In genomic region chr4:44738615-44739014, GRCh38 we compare ENCODE assay signal across 9 cellular contexts. TPM values are rescaled to one million over a fixed set of nuclear protein-coding genes. Genes with fewer than 3 reads are reported as not detected.
A peak's percentile ranks its signal among the peaks of the same experiment; 100 is the strongest.
DNase-seq lines count a peak whose midpoint lies in the region; ATAC-seq, FAIRE-seq and TF ChIP-seq lines count a peak whose summit lies in the region.
"Had no signal": no experiment of that assay in that cellular context is flagged by ENCODE, and none has a peak within 500 bp of the region (broad histone marks: within the 10 kb centered on the region; RNA-seq: fewer than 3 reads in every experiment).

No MANE protein-coding gene starts in this region.

- intact Hi-C loops in naive thymus-derived CD4-positive, alpha-beta T cell (cut with micrococcal nuclease): no loop called here

- H3K9me2 ChIP-seq in SK-N-SH: no peaks in the 10 kb centered on the region

- H3K9ac ChIP-seq in SK-N-SH: no peak overlapping the region

- H3K9me3 ChIP-seq in SK-N-SH: no peaks in the 10 kb centered on the region
- no peaks in the 10 kb centered on the region for H3K9me3 ChIP-seq in naive thymus-derived CD4-positive, alpha-beta T cell (ENCODE audit: control insufficient read depth in 2 of 3, low read length in 3 of 3)
- H3K9me3 ChIP-seq in Peyer's patch: no peaks in the 10 kb centered on the region

- no peak overlapping the region for H2AFZ ChIP-seq in SK-N-SH (ENCODE audit: low read depth)

- TF ChIP-seq CTCF in SK-N-SH (IDR thresholded peaks at IDR 0.05) (peak; percentile 48), Peyer's patch (IDR thresholded peaks at IDR 0.05) (peak in 2 of 6 experiments; percentile 10 to 17)

- POLR2A ChIA-PET in SK-N-SH (lab: Yijun Ruan, JAX): no interaction called here
- POLR2A ChIA-PET in naive thymus-derived CD4-positive, alpha-beta T cell (lab: Charles Lee): no interaction called here

- no peak; the same call in 1 of the 2 replicates for TF ChIP-seq RAD21 in SK-N-SH (IDR thresholded peaks at IDR 0.05; ENCODE audit: low read length)

- no peaks in the 10 kb centered on the region for H3K9me3 Mint-ChIP-seq in naive thymus-derived CD4-positive, alpha-beta T cell

- TF ChIP-seq POLR2A in Peyer's patch (IDR thresholded peaks at IDR 0.05): no peak

- H3K4me3 ChIP-seq in SK-N-SH (ENCODE audit: low read depth in 2 of 2, low read length in 1 of 2) (no peak overlapping the region), Peyer's patch (no peak overlapping the region)
- no peak overlapping the region for H3K4me3 ChIP-seq in naive thymus-derived CD4-positive, alpha-beta T cell (ENCODE audit: low read length)

- H3K27me3 Mint-ChIP-seq in naive thymus-derived CD4-positive, alpha-beta T cell: peaks cover 17 to 36% (median 26%) of the 10 kb centered on the region in 5 donors

- H3K27me3 ChIP-seq in SK-N-SH (ENCODE audit: insufficient read depth): no peaks in the 10 kb centered on the region
- no peaks in the 10 kb centered on the region for H3K27me3 ChIP-seq in naive thymus-derived CD4-positive, alpha-beta T cell (ENCODE audit: control insufficient read depth in 2 of 2, insufficient read depth in 2 of 2, low read length in 2 of 2)
- no peaks in the 10 kb centered on the region for H3K27me3 ChIP-seq in Peyer's patch

- FAIRE-seq in GM18507 (lab: Jason Lieb, UNC): peak; percentile 56

- H3K4me1 Mint-ChIP-seq in naive thymus-derived CD4-positive, alpha-beta T cell: no peaks in the 10 kb centered on the region

- H3K79me2 ChIP-seq in SK-N-SH (ENCODE audit: insufficient read depth): no peaks in the 10 kb centered on the region

- H3K27ac Mint-ChIP-seq in naive thymus-derived CD4-positive, alpha-beta T cell: no peak overlapping the region

- no peaks in the 10 kb centered on the region for H4K20me1 ChIP-seq in SK-N-SH (ENCODE audit: insufficient read depth)

- no peak for DNase-seq in GM18507 (ENCODE audit: extremely low spot score, insufficient read length, low read depth)
- DNase-seq in SK-N-SH: no peak
- DNase-seq in naive thymus-derived CD4-positive, alpha-beta T cell: no peak
- no peak for DNase-seq in Peyer's patch
- DNase-seq in 8988T: no peak
- no peak for DNase-seq in superior temporal gyrus (ENCODE audit: extremely low spot score)
- DNase-seq: PC-3 had no signal

- no peaks in the 10 kb centered on the region for H3F3A ChIP-seq in SK-N-SH (replicated peaks; ENCODE audit: insufficient read depth)

- H3K27ac ChIP-seq in SK-N-SH (ENCODE audit: low read depth in 2 of 2, low read length in 1 of 2) (no peak overlapping the region), Peyer's patch (no peak overlapping the region)
- no peak overlapping the region for H3K27ac ChIP-seq in naive thymus-derived CD4-positive, alpha-beta T cell (ENCODE audit: low read depth, low read length)
- H3K27ac ChIP-seq: epithelial cell of prostate had no signal

- peak; percentile 85 for ATAC-seq in HG02642 (IDR thresholded peaks at IDR 0.05; ENCODE audit: poor library complexity, unreplicated experiment)
- ATAC-seq in naive thymus-derived CD4-positive, alpha-beta T cell: peak; percentile 49
- ATAC-seq: PC-3 had no signal

- no peak overlapping the region for H3K4me3 Mint-ChIP-seq in naive thymus-derived CD4-positive, alpha-beta T cell

- no peak overlapping the region for H3K4me2 ChIP-seq in SK-N-SH

- H3K4me1 ChIP-seq in SK-N-SH (ENCODE audit: control insufficient read depth in 1 of 2, insufficient read depth in 2 of 2, low read depth in 1 of 2, low read length in 1 of 2): no peaks in the 10 kb centered on the region; a peak in 1 of 4 replicates
- H3K4me1 ChIP-seq in naive thymus-derived CD4-positive, alpha-beta T cell (ENCODE audit: control insufficient read depth in 2 of 2, insufficient read depth in 2 of 2, low read length in 2 of 2): no peaks in the 10 kb centered on the region
- no peaks in the 10 kb centered on the region for H3K4me1 ChIP-seq in Peyer's patch

- peaks cover 0 to 5% (median 0%) of the 10 kb centered on the region in 5 donors for H3K36me3 Mint-ChIP-seq in naive thymus-derived CD4-positive, alpha-beta T cell

- H3K36me3 ChIP-seq in SK-N-SH (replicated peaks in 1 of 2; ENCODE audit: control insufficient read depth in 1 of 2, insufficient read depth in 2 of 2, low read length in 1 of 2): no peaks in the 10 kb centered on the region
- H3K36me3 ChIP-seq in naive thymus-derived CD4-positive, alpha-beta T cell (ENCODE audit: control insufficient read depth in 2 of 3, insufficient read depth in 3 of 3, low read length in 3 of 3): no peaks in the 10 kb centered on the region
- no peaks in the 10 kb centered on the region for H3K36me3 ChIP-seq in Peyer's patch

- no peak for TF ChIP-seq EP300 in SK-N-SH (IDR thresholded peaks at IDR 0.05; ENCODE audit: borderline replicate concordance in 1 of 2, low read depth in 1 of 2, low read length in 1 of 2)

- CTCF ChIA-PET in SK-N-SH (lab: Yijun Ruan, JAX): interaction anchor here (1.2 kb wide), 1 partner anchor 12 kb away, joined by 4 read pairs; the partner anchor contains the start of gene GNPDA2
- CTCF ChIA-PET in naive thymus-derived CD4-positive, alpha-beta T cell (lab: Charles Lee): no interaction called here

- WGBS in SK-N-SH (ENCODE audit: low lambda C conversion rate): 6% methylated on average over 2 of the region's 2 CpGs

TF ChIP-seq in SK-N-SH, 30 proteins besides CTCF, POLR2A, EP300 and RAD21:
- TF ChIP-seq NRF1 (IDR thresholded peaks at IDR 0.05; ENCODE audit: low read depth, low read length) (no peak), EZH2phosphoT487 (IDR thresholded peaks at IDR 0.05; ENCODE audit: borderline replicate concordance, low read depth) (no peak), FOXJ3 (CRISPR knock-in tag; IDR thresholded peaks at IDR 0.05) (no peak), CHD2 (IDR thresholded peaks at IDR 0.05; ENCODE audit: low read length, partially characterized antibody) (no peak), RCOR1 (IDR thresholded peaks at IDR 0.05; ENCODE audit: low read length) (no peak), MXI1 (IDR thresholded peaks at IDR 0.05; ENCODE audit: low read depth, low read length) (no peak), USF1 (IDR thresholded peaks at IDR 0.05; ENCODE audit: borderline replicate concordance, low read depth) (no peak), GATA2 (CRISPR knock-in tag; IDR thresholded peaks at IDR 0.05) (no peak), TEAD4 (IDR thresholded peaks at IDR 0.05; ENCODE audit: borderline replicate concordance, insufficient read depth) (no peak), TAF1 (IDR thresholded peaks at IDR 0.05; ENCODE audit: borderline replicate concordance, low read depth, low read length) (no peak), PBX3 (IDR thresholded peaks at IDR 0.05) (no peak), YY1 (IDR thresholded peaks at IDR 0.05; ENCODE audit: low read depth) (no peak), ELF1 (IDR thresholded peaks at IDR 0.05) (no peak), FOSL2 (IDR thresholded peaks at IDR 0.05; ENCODE audit: borderline replicate concordance, low read depth) (no peak)

RNA-seq across cellular contexts. Expression of gene GNPDA2, which starts 12.3 kb away (rescaled TPM):
- 7.8 and 11.4 TPM in 2 replicates for polyA plus RNA-seq in SK-N-SH (2012; rRNA removed)
- 13.9 and 17.4 TPM in 2 replicates for polyA plus RNA-seq in SK-N-SH (2012; cell fraction: cytosol; rRNA removed)
- 3.5 and 8.0 TPM in 2 replicates for polyA plus RNA-seq in SK-N-SH (2012; cell fraction: nucleus; rRNA removed)
- 10 to 100 TPM in 3 of 5 experiments, 1 to 10 TPM in 2; 6.8 to 14.8 (median 12.9) TPM for total RNA-seq in naive thymus-derived CD4-positive, alpha-beta T cell
- polyA plus RNA-seq in naive thymus-derived CD4-positive, alpha-beta T cell: 10 to 100 TPM; 20.3 to 21.1 TPM
- total RNA-seq in Peyer's patch: 10 to 100 TPM in 2 of 4 donors, 1 to 10 TPM in 2; 6.3 to 13.3 (median 9.9) TPM
